11 cellular contexts compared by ENCODE assay signal in the genomic region with DNA sequence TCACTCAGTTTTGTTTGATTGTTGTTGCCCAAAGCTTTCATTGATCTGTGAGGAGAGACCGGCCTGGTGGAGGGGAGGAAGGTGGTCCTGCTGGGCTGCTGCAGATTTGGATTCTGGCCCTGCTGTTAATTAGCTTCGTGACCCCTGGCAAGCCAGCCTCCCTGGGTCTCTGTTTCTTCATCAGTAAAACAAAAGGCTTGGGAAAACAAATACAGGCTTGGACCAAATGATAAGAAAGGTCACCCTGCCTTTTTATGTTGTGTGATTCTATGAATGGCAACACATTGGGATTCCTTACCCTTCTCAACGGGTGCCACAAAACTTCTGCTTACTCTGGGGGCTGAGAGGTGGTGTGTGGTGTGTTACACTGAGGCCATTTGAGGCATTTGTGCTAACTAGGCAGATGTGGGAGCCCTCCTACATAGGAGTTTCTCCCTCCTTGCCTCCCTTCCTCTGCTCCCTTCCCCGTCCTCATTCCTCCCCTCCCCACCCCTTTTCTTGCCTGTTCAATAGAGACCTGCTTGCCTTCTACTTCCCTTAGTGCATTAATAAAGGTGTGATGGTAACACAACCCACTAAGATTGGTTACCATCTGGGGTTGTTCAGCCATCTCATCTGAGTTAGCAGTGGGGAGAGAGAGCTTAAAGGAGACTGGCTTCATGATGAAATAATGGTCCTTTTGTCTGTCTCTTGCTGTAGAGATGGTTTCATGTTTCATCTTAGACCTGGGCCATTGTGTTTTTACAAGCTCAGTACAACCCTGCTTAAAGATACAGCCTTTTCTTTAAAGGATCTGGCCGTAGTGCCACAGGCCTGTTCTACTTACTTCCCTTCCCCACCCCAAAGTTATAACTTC.
DNase-seq lines count a peak whose midpoint lies in the region; ATAC-seq and TF ChIP-seq lines count a peak whose summit lies in the region.
"Had no signal": no experiment of that assay in that cellular context is flagged by ENCODE, and none has a peak within 500 bp of the region (broad histone marks: within the 10 kb centered on the region; RNA-seq: fewer than 3 reads in every experiment).

No MANE protein-coding gene starts in this region.

- H3K27me3 ChIP-seq in IMR-90 (ENCODE audit: control insufficient read depth, insufficient read depth, low read length) (no peaks in the 10 kb centered on the region), layer of hippocampus (ENCODE audit: control insufficient read depth, insufficient read depth, low read length) (no peaks in the 10 kb centered on the region)

- in situ Hi-C loops in IMR-90 (cut with MboI; ENCODE audit: low sequenced_read_pairs), result no loop called here

- H3K4me2 ChIP-seq in IMR-90 (ENCODE audit: low read depth, low read length), result peak overlapping the region; percentile 25

- H4K20me1 ChIP-seq in IMR-90 (ENCODE audit: insufficient read depth, low read length), result no peaks in the 10 kb centered on the region

- H2BK120ac ChIP-seq in IMR-90 (ENCODE audit: low read depth, low read length), result peak overlapping the region; percentile 54

- no peak overlapping the region for H2AK9ac ChIP-seq in IMR-90 (replicated peaks; ENCODE audit: low read depth, low read length, poor library complexity)

- peaks cover 16% of the 10 kb centered on the region; the same call in 1 of the 2 replicates for H3K9me1 ChIP-seq in IMR-90 (ENCODE audit: insufficient read depth, low read length)

- ATAC-seq in IMR-90 (ENCODE audit: low read depth), result peak; percentile 48
- no peak for ATAC-seq in GM21515 (IDR thresholded peaks at IDR 0.05; ENCODE audit: unreplicated experiment)

- H3K27ac ChIP-seq in 22Rv1, result peak overlapping the region; percentile 60
- peak overlapping the region; percentile 60 for H3K27ac ChIP-seq in IMR-90 (ENCODE audit: insufficient read depth, low read length)
- peak overlapping the region; percentile 48 for H3K27ac ChIP-seq in cingulate gyrus (ENCODE audit: low read depth, low read length)
- H3K27ac ChIP-seq in layer of hippocampus (ENCODE audit: low read depth, low read length), result peak overlapping the region; percentile 13

- peak overlapping the region; percentile 35; the same call in 1 of the 3 replicates for H2BK15ac ChIP-seq in IMR-90 (ENCODE audit: low read depth, low read length)

- H4K91ac ChIP-seq in IMR-90 (ENCODE audit: insufficient read depth, low read depth, low read length), result peak overlapping the region; percentile 22

- H3K18ac ChIP-seq in IMR-90 (ENCODE audit: low read depth, low read length), result peak overlapping the region; percentile 53

- H3K4ac ChIP-seq in IMR-90 (ENCODE audit: low read depth, low read length), result peak overlapping the region; percentile 19

- no peak for TF ChIP-seq RAD21 in IMR-90 (IDR thresholded peaks at IDR 0.05; ENCODE audit: low read length)

- 0 out of 2 replicates have a peak overlapping the region, but pooled peaks have one; percentile 23 for H3K9ac ChIP-seq in IMR-90 (ENCODE audit: low read depth, low read length)

- H3K56ac ChIP-seq in IMR-90 (ENCODE audit: extremely low read depth, insufficient read depth, low read length), result no peak overlapping the region

- DNase-seq in IMR-90 (peak; percentile 58), DMS53 (lab: John Stamatoyannopoulos, UW) (no peak), amygdala (lab: John Stamatoyannopoulos, UW) (no peak), NCI-H187 (lab: John Stamatoyannopoulos, UW) (no peak)
- DNase-seq: activated CD4-positive, alpha-beta T cell treated with anti-CD3 and anti-CD28 coated beads, Interleukin-2, amount 10 ng/mL, durations not matched to agents 24 days and 14 days; AML-193; cerebellar nuclear complex had no signal

- H3K79me1 ChIP-seq in IMR-90 (ENCODE audit: low read depth in 1 of 2, low read length in 2 of 2), result peaks cover 7 to 40% of the 10 kb centered on the region in 2 experiments

- dilution Hi-C loops in IMR-90 (cut with HindIII; ENCODE audit: low sequenced_read_pairs, unreplicated experiment), result no loop called here

- H3K14ac ChIP-seq in IMR-90 (replicated peaks; ENCODE audit: low read depth, low read length), result peak overlapping the region; percentile 27

- no peak overlapping the region for H3K4me3 ChIP-seq in IMR-90 (ENCODE audit: insufficient read depth, low read depth, low read length)

- intact Hi-C loops in IMR-90 (cut with micrococcal nuclease), result no loop called here

- peak overlapping the region; percentile 38 for H2BK5ac ChIP-seq in IMR-90 (ENCODE audit: low read depth, low read length, poor library complexity, severe bottlenecking)

- peaks cover 16% of the 10 kb centered on the region for H3K4me1 ChIP-seq in IMR-90 (ENCODE audit: control insufficient read depth, insufficient read depth, low read length)

- CTCF ChIA-PET in IMR-90 (lab: Yijun Ruan, JAX), result interaction anchor here (0.9 to 1.1 kb wide), 2 partner anchors 10 to 11 kb away, joined by 5 read pairs; no protein-coding TSS in a partner anchor

- POLR2A ChIA-PET in IMR-90 (lab: Charles Lee; ENCODE audit: unreplicated experiment), result no interaction called here

- H2AFZ ChIP-seq in IMR-90 (replicated peaks; ENCODE audit: low read length, poor library complexity), result no peak overlapping the region

- 0 out of 2 replicates have a peak overlapping the region, but pooled peaks have one; percentile 8 for H2BK20ac ChIP-seq in IMR-90 (ENCODE audit: low read depth, low read length)

- no TSS peak for BruUV-seq in IMR-90 (replicated peaks; lab: Mats Ljungman, UMichigan)

- H3K9me3 ChIP-seq in IMR-90 (ENCODE audit: control insufficient read depth, insufficient read depth, low read length), result no peaks in the 10 kb centered on the region

- H3K23ac ChIP-seq in IMR-90 (ENCODE audit: low read depth, low read length), result peak overlapping the region; percentile 47; the same call in 1 of the 2 replicates

- peaks cover 6% of the 10 kb centered on the region for H3K36me3 ChIP-seq in IMR-90 (ENCODE audit: control insufficient read depth, insufficient read depth, low read length)

- no CpG with 5 or more reads among the region's 5 CpGs for WGBS in IMR-90 (ENCODE audit: extremely low coverage in 2 of 2, insufficient read length in 1 of 2), 2 experiments

- TF ChIP-seq CTCF in 22Rv1 (IDR thresholded peaks at IDR 0.05), result no peak
- TF ChIP-seq CTCF in IMR-90 (conservative IDR thresholded peaks at IDR 0.05; ENCODE audit: low read depth, low read length), result no peak

- no peak for TF ChIP-seq POLR2A in IMR-90 (IDR thresholded peaks at IDR 0.05; ENCODE audit: low read depth, low read length)

- H4K5ac ChIP-seq in IMR-90 (ENCODE audit: low read depth, low read length), result peak overlapping the region; percentile 14

- peak overlapping the region; percentile 17 to 34; a peak in 3 of 4 replicates for H4K8ac ChIP-seq in IMR-90 (ENCODE audit: low read depth in 2 of 2, low read length in 2 of 2)

- H2AK5ac ChIP-seq in IMR-90 (ENCODE audit: low read depth, low read length), result peak overlapping the region; percentile 71; the same call in 1 of the 2 replicates

TF ChIP-seq in IMR-90, 13 proteins besides CTCF, POLR2A, EP300 and RAD21:
- TF ChIP-seq, protein P1, sequence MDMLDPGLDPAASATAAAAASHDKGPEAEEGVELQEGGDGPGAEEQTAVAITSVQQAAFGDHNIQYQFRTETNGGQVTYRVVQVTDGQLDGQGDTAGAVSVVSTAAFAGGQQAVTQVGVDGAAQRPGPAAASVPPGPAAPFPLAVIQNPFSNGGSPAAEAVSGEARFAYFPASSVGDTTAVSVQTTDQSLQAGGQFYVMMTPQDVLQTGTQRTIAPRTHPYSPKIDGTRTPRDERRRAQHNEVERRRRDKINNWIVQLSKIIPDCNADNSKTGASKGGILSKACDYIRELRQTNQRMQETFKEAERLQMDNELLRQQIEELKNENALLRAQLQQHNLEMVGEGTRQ (IDR thresholded peaks at IDR 0.05; ENCODE audit: low read depth, low read length), result no peak
- TF ChIP-seq CHD1 (IDR thresholded peaks at IDR 0.05; ENCODE audit: low read depth, low read length) (no peak), FOS (IDR thresholded peaks at IDR 0.05; ENCODE audit: low read depth, low read length) (no peak), SMC3 (IDR thresholded peaks at IDR 0.05; ENCODE audit: low read depth, low read length) (no peak), CEBPB (IDR thresholded peaks at IDR 0.05; ENCODE audit: low read depth, low read length) (no peak), BHLHE40 (IDR thresholded peaks at IDR 0.05; ENCODE audit: low read depth, low read length) (no peak), RFX5 (IDR thresholded peaks at IDR 0.05; ENCODE audit: low read depth, low read length) (no peak), MAFK (IDR thresholded peaks at IDR 0.05; ENCODE audit: low read depth, low read length) (no peak), NFE2L2 (IDR thresholded peaks at IDR 0.05; ENCODE audit: low read depth, low read length) (no peak), MXI1 (IDR thresholded peaks at IDR 0.05; ENCODE audit: borderline replicate concordance, low read depth, low read length) (no peak)
- TF ChIP-seq, protein P2, sequence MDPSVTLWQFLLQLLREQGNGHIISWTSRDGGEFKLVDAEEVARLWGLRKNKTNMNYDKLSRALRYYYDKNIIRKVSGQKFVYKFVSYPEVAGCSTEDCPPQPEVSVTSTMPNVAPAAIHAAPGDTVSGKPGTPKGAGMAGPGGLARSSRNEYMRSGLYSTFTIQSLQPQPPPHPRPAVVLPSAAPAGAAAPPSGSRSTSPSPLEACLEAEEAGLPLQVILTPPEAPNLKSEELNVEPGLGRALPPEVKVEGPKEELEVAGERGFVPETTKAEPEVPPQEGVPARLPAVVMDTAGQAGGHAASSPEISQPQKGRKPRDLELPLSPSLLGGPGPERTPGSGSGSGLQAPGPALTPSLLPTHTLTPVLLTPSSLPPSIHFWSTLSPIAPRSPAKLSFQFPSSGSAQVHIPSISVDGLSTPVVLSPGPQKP (IDR thresholded peaks at IDR 0.05; ENCODE audit: borderline replicate concordance, low read depth, low read length), result no peak
